Comparison of ENCODE assay signal across 22 cellular contexts in the genomic region with DNA sequence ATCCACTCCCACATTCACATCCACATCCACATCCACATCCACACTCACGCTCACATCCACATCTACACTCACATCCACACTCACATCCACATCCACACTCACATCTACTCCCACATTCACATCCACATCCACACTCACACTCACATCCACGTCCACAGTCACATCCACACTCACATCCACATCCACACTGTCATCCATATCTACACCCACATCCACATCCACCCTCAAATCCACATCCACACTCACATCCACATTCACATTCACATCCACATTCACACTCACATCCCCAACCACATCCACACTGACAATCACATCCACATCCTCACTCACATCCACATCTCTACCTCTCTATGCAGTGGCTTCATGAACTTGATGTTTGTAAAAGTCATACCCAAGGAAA.
A peak's percentile ranks its signal among the peaks of the same experiment; 100 is the strongest.
DNase-seq lines count a peak whose midpoint lies in the region; ATAC-seq, FAIRE-seq and TF ChIP-seq lines count a peak whose summit lies in the region.
"Had no signal": no experiment of that assay in that cellular context is flagged by ENCODE, and none has a peak within 500 bp of the region (broad histone marks: within the 10 kb centered on the region; RNA-seq: fewer than 3 reads in every experiment).

No MANE protein-coding gene starts in this region.

- H3K79me2 ChIP-seq in GM23338 (replicated peaks; ENCODE audit: insufficient read depth) (no peaks in the 10 kb centered on the region), K562 (ENCODE audit: control insufficient read depth, insufficient read depth, low read length) (no peaks in the 10 kb centered on the region)

- no peaks in the 10 kb centered on the region for H3K27me3 ChIP-seq in GM23338 (ENCODE audit: insufficient read depth)
- 0 out of 5 replicates have a peak, but pooled peaks cover 0 to 6% of the 10 kb centered on the region in 2 experiments for H3K27me3 ChIP-seq in K562 (ENCODE audit: control insufficient read depth in 2 of 2, insufficient read depth in 2 of 2, low read length in 2 of 2)
- H3K27me3 ChIP-seq in neuronal stem cell (ENCODE audit: control insufficient read depth in 3 of 3, insufficient read depth in 3 of 3, low read depth in 1 of 3, low read length in 3 of 3), result peaks cover 0 to 2% (median 0%) of the 10 kb centered on the region in 3 experiments
- H3K27me3 ChIP-seq: BE2C, BLaER1 had no signal

- no peak for TF ChIP-seq CTCF in GM23338 (conservative IDR thresholded peaks at IDR 0.05; ENCODE audit: low read depth in 2 of 2)
- TF ChIP-seq CTCF in HEK293 (tag by site-specific recombination; IDR thresholded peaks at IDR 0.05), result no peak
- TF ChIP-seq CTCF in K562 (IDR thresholded peaks at IDR 0.05 in 2 of 3, conservative IDR thresholded peaks at IDR 0.05 in 1 of 3; ENCODE audit: insufficient read depth in 2 of 3, low read depth in 1 of 3, low read length in 3 of 3), result no peak

- no peaks in the 10 kb centered on the region for H3K79me1 ChIP-seq in neuronal stem cell (ENCODE audit: low read depth, low read length)

- H3K4ac ChIP-seq in neuronal stem cell (ENCODE audit: low read length), result no peak overlapping the region

- no peak overlapping the region for H2BK5ac ChIP-seq in neuronal stem cell (ENCODE audit: low read length)

- no peaks in the 10 kb centered on the region for H3K36me3 ChIP-seq in GM23338 (ENCODE audit: insufficient read depth)
- no peaks in the 10 kb centered on the region for H3K36me3 ChIP-seq in HEK293 (ENCODE audit: control insufficient read depth in 2 of 2, insufficient read depth in 1 of 2, low read length in 2 of 2)
- no peaks in the 10 kb centered on the region for H3K36me3 ChIP-seq in K562 (ENCODE audit: control insufficient read depth, insufficient read depth, low read length)
- no peaks in the 10 kb centered on the region for H3K36me3 ChIP-seq in neuronal stem cell (replicated peaks in 1 of 2; ENCODE audit: control insufficient read depth in 2 of 2, insufficient read depth in 2 of 2, low read length in 2 of 2)
- H3K36me3 ChIP-seq: BE2C, BLaER1 had no signal

- H3K4me3 ChIP-seq in GM23338 (no peak overlapping the region), HEK293 (ENCODE audit: low read depth, low read length) (no peak overlapping the region), K562 (no peak overlapping the region), neuronal stem cell (ENCODE audit: low read length in 2 of 2) (peak overlapping the region in 1 of 2 donors; percentile 47)
- H3K4me3 ChIP-seq: BLaER1 had no signal

- CTCF ChIA-PET in HEK293 (lab: Yijun Ruan, JAX), result no interaction called here
- CTCF ChIA-PET in K562 (lab: Yijun Ruan, JAX; ENCODE audit: low intra/inter-chr PET ratio), result no interaction called here

- no peak overlapping the region for H4K91ac ChIP-seq in neuronal stem cell (ENCODE audit: low read depth, low read length, poor library complexity)

- no peaks in the 10 kb centered on the region for H3K9me1 ChIP-seq in K562 (ENCODE audit: control insufficient read depth, insufficient read depth, low read length)

- H4K20me1 ChIP-seq in GM23338 (replicated peaks; ENCODE audit: insufficient read depth) (no peaks in the 10 kb centered on the region), K562 (replicated peaks; ENCODE audit: control insufficient read depth, insufficient read depth, low read length) (no peaks in the 10 kb centered on the region)
- H4K20me1 ChIP-seq: BLaER1 had no signal

- 0 out of 2 replicates have a peak, but pooled peaks cover 8% of the 10 kb centered on the region for H3F3A ChIP-seq in GM23338 (replicated peaks; ENCODE audit: low read depth)

- H2AFZ ChIP-seq in GM23338 (no peak overlapping the region), K562 (ENCODE audit: low read depth, low read length) (no peak overlapping the region), neuronal stem cell (ENCODE audit: low read length) (no peak overlapping the region)

- H3K23ac ChIP-seq in neuronal stem cell (ENCODE audit: low read depth, low read length, poor library complexity), result no peak overlapping the region

- no peaks in the 10 kb centered on the region; the same call in 2 of the 3 replicates for H3K9me3 Mint-ChIP-seq in GM23338

- 5% methylated on average over 2 of the region's 2 CpGs for WGBS in K562 (ENCODE audit: insufficient coverage, low coverage, missing lambda C conversion rate)
- 56% methylated on average over 1 of the region's 2 CpGs; no CpG with 5 or more reads in 1 of the 2 donors for WGBS in neuronal stem cell (ENCODE audit: extremely low coverage in 2 of 2, insufficient read length in 2 of 2, insufficient replicate concordance in 1 of 2), 2 donors

- H2AK5ac ChIP-seq in neuronal stem cell (ENCODE audit: low read depth, low read length), result no peak overlapping the region

- H3K36me3 Mint-ChIP-seq in GM23338 (ENCODE audit: low read depth), result peaks cover 5% of the 10 kb centered on the region; the same call in 2 of the 3 replicates
- H3K36me3 Mint-ChIP-seq: CD14-positive monocyte; CD4-positive, alpha-beta memory T cell; CD4-positive, CD25-positive, alpha-beta regulatory T cell; CD8-positive, alpha-beta memory T cell had no signal

- H3K27ac ChIP-seq in GM23338 (ENCODE audit: low read depth) (peak overlapping the region; percentile 45; the same call in 1 of the 2 replicates), HEK293 (ENCODE audit: extremely low read depth, low read depth, low read length) (no peak overlapping the region), K562 (ENCODE audit: extremely low read depth, low read depth, low read length) (no peak overlapping the region), neuronal stem cell (replicated peaks; ENCODE audit: low read length) (no peak overlapping the region)
- H3K27ac ChIP-seq: BLaER1 had no signal

- in situ Hi-C loops in K562 (cut with MboI), result no loop called here

- DNase-seq in GM23338 (ENCODE audit: low spot score), result no peak
- no peak for DNase-seq in K562 (ENCODE audit: extremely low read depth in 1 of 4, low spot score in 3 of 4)
- no peak for DNase-seq in neuronal stem cell (ENCODE audit: low spot score)
- no peak for DNase-seq in stimulated activated CD8-positive, alpha-beta memory T cell treated with anti-CD3 and anti-CD28 coated beads, Interleukin-4, amount 100 ng/mL, for 48 hours
- no peak for DNase-seq in stimulated activated CD4-positive, alpha-beta T cell treated with anti-CD3 and anti-CD28 coated beads, Interleukin-1b, Interleukin-23, amount 100 ng/mL, for 48 hours
- DNase-seq in anterior cingulate cortex (lab: John Stamatoyannopoulos, UW), result no peak
- DNase-seq: 8988T; ACHN; BE2C; C1 segment of cervical spinal cord; CD4-positive, alpha-beta memory T cell; CD4-positive, CD25-positive, alpha-beta regulatory T cell; CD8-positive, alpha-beta memory T cell; COR-L47; DMS79 treated with DMSO at 0.1 percent for 48 hours; GF-D8 had no signal

- intact Hi-C loops in K562 (cut with micrococcal nuclease), result no loop called here

- TF ChIP-seq EP300 in K562 (IDR thresholded peaks at IDR 0.05; ENCODE audit: low read length), result no peak

- BruUV-seq in K562 (replicated peaks; lab: Mats Ljungman, UMichigan), result no TSS peak

- no peaks in the 10 kb centered on the region for H3K9me3 ChIP-seq in HEK293 (ENCODE audit: control insufficient read depth, insufficient read depth, low read depth, low read length)
- H3K9me3 ChIP-seq in K562 (replicated peaks; ENCODE audit: control insufficient read depth, insufficient read depth, low read depth, low read length), result no peaks in the 10 kb centered on the region; the same call in 1 of the 2 replicates
- no peaks in the 10 kb centered on the region for H3K9me3 ChIP-seq in neuronal stem cell (replicated peaks in 1 of 2; ENCODE audit: control insufficient read depth in 2 of 2, insufficient read depth in 1 of 2, low read depth in 1 of 2, low read length in 2 of 2)
- H3K9me3 ChIP-seq: BE2C, BLaER1 had no signal

- no peak for ATAC-seq in GM23338
- ATAC-seq in K562, result no peak

- no peak for FAIRE-seq in K562 (lab: Jason Lieb, UNC)
- FAIRE-seq: A204.1, G401.6, GM19239 had no signal

- peaks cover 3% of the 10 kb centered on the region for H3K27me3 Mint-ChIP-seq in GM23338 (ENCODE audit: insufficient read depth, low read depth, poor library complexity)
- H3K27me3 Mint-ChIP-seq: CD4-positive, alpha-beta memory T cell; CD4-positive, CD25-positive, alpha-beta regulatory T cell; CD8-positive, alpha-beta memory T cell had no signal

- H2BK15ac ChIP-seq in neuronal stem cell (ENCODE audit: low read length), result no peak overlapping the region

- no peak for TF ChIP-seq RAD21 in K562 (CRISPR knock-in tag; conservative IDR thresholded peaks at IDR 0.05 in 1 of 2, IDR thresholded peaks at IDR 0.05 in 1 of 2)

- POLR2A ChIA-PET in HEK293 (lab: Yijun Ruan, JAX) (no interaction called here), K562 (lab: Yijun Ruan, JAX) (no interaction called here)

- H3K18ac ChIP-seq in neuronal stem cell (ENCODE audit: low read length), result no peak overlapping the region

- H3K9me2 ChIP-seq in GM23338 (ENCODE audit: insufficient read depth), result no peaks in the 10 kb centered on the region

- no peak overlapping the region for H4K8ac ChIP-seq in neuronal stem cell (ENCODE audit: low read depth, low read length)

- no peak overlapping the region for H3K27ac Mint-ChIP-seq in GM23338
- H3K27ac Mint-ChIP-seq: CD14-positive monocyte; CD4-positive, alpha-beta memory T cell; CD4-positive, CD25-positive, alpha-beta regulatory T cell; CD8-positive, alpha-beta memory T cell had no signal

- H3K9ac ChIP-seq in K562 (ENCODE audit: insufficient read depth in 1 of 2, low read depth in 2 of 2, low read length in 2 of 2) (no peak overlapping the region), neuronal stem cell (ENCODE audit: low read depth, low read length, poor library complexity) (peak overlapping the region; percentile 36)
- H3K9ac ChIP-seq: BLaER1 had no signal

- no peak overlapping the region for H2BK120ac ChIP-seq in neuronal stem cell (ENCODE audit: low read depth, low read length)

- H3K4me1 Mint-ChIP-seq in GM23338, result peaks cover 7% of the 10 kb centered on the region
- H3K4me1 Mint-ChIP-seq: CD14-positive monocyte; CD4-positive, alpha-beta memory T cell; CD4-positive, CD25-positive, alpha-beta regulatory T cell; CD8-positive, alpha-beta memory T cell had no signal

- H3K4me3 Mint-ChIP-seq in GM23338, result no peak overlapping the region
- H3K4me3 Mint-ChIP-seq: CD14-positive monocyte; CD4-positive, alpha-beta memory T cell; CD4-positive, CD25-positive, alpha-beta regulatory T cell; CD8-positive, alpha-beta memory T cell had no signal

- peaks cover 28% of the 10 kb centered on the region for H3K4me1 ChIP-seq in GM23338 (ENCODE audit: insufficient read depth)
- no peaks in the 10 kb centered on the region for H3K4me1 ChIP-seq in HEK293 (ENCODE audit: control insufficient read depth, insufficient read depth, low read length)
- no peaks in the 10 kb centered on the region for H3K4me1 ChIP-seq in K562 (replicated peaks in 1 of 2; ENCODE audit: control insufficient read depth in 2 of 2, insufficient read depth in 2 of 2, low read length in 2 of 2)
- H3K4me1 ChIP-seq in neuronal stem cell (ENCODE audit: control insufficient read depth in 2 of 2, insufficient read depth in 1 of 2, low read depth in 1 of 2, low read length in 2 of 2), result peaks cover 5 to 7% of the 10 kb centered on the region in 2 donors
- H3K4me1 ChIP-seq: BE2C, BLaER1 had no signal

- H3K14ac ChIP-seq in neuronal stem cell (ENCODE audit: low read length), result no peak overlapping the region

- H3K4me2 ChIP-seq in GM23338 (peak overlapping the region; percentile 71), K562 (ENCODE audit: insufficient read depth, low read length) (no peak overlapping the region), neuronal stem cell (ENCODE audit: insufficient read depth, low read length, poor library complexity, severe bottlenecking) (no peak overlapping the region)
- H3K4me2 ChIP-seq: BLaER1 had no signal

- TF ChIP-seq POLR2A in K562 (conservative IDR thresholded peaks at IDR 0.05), result no peak

- H2BK12ac ChIP-seq in neuronal stem cell (ENCODE audit: low read length), result no peak overlapping the region
